26 cellular contexts compared by ENCODE assay signal in genomic region chr14:37429618-37430017, GRCh38.
"Had no signal": no experiment of that assay in that cellular context is flagged by ENCODE, and none has a peak within 500 bp of the region (broad histone marks: within the 10 kb centered on the region; RNA-seq: fewer than 3 reads in every experiment).

No MANE protein-coding gene starts in this region.

- DNase-seq: dermis blood vessel endothelial cell; heart left ventricle; kidney; left lung; mesenchymal stem cell; natural killer cell; occipital lobe; ovary; posterior cingulate gyrus; psoas muscle; right cardiac atrium; spleen; stimulated activated CD4-positive, alpha-beta T cell treated with anti-CD3 and anti-CD28 coated beads, Interleukin-4, amount 100 ng/mL, for 4 hours; stimulated activated naive CD8-positive, alpha-beta T cell treated with anti-CD3 and anti-CD28 coated beads, Interleukin-15, Interleukin-2, amounts not matched to agents 100 U/mL and 50 U/mL, for 24 hours; substantia nigra; testis; upper lobe of left lung had no signal

- H3K79me2 ChIP-seq: hepatocyte had no signal

- H3K4me3 ChIP-seq: coronary artery, esophagus muscularis mucosa, gastroesophageal sphincter, heart left ventricle, hepatocyte, left lung, ovary, psoas muscle, skin epidermis, spleen, testis, tibial nerve, upper lobe of left lung had no signal

- H3K27me3 ChIP-seq: esophagus muscularis mucosa, foreskin keratinocyte, gastroesophageal sphincter, heart left ventricle, hepatocyte, left lung, ovary, spleen, testis, tibial nerve, upper lobe of left lung had no signal

- H3K9me3 ChIP-seq: esophagus muscularis mucosa, gastroesophageal sphincter, heart left ventricle, ovary, psoas muscle, testis, tibial nerve, upper lobe of left lung had no signal

- H3K27me3 Mint-ChIP-seq: stimulated activated memory B cell treated with anti-CD40 and anti-IgM and Interleukin-4, amounts not matched to agents 10 μg/mL and 1 μg/mL and 100 μg/mL, for 72 hours had no signal

- H3K4me2 ChIP-seq: hepatocyte had no signal

- H3K27ac ChIP-seq: coronary artery, esophagus muscularis mucosa, foreskin keratinocyte, gastroesophageal sphincter, heart left ventricle, hepatocyte, left lung, ovary, psoas muscle, skin epidermis, spleen, testis, tibial nerve, upper lobe of left lung had no signal

- H3K27ac Mint-ChIP-seq: natural killer cell; stimulated activated memory B cell treated with anti-CD40 and anti-IgM and Interleukin-4, amounts not matched to agents 10 μg/mL and 1 μg/mL and 100 μg/mL, for 72 hours had no signal

- H3K4me3 Mint-ChIP-seq: natural killer cell; stimulated activated memory B cell treated with anti-CD40 and anti-IgM and Interleukin-4, amounts not matched to agents 10 μg/mL and 1 μg/mL and 100 μg/mL, for 72 hours had no signal

- ATAC-seq: foreskin keratinocyte; gastroesophageal sphincter; heart left ventricle; left lung; natural killer cell; psoas muscle; right cardiac atrium; stimulated activated memory B cell treated with anti-CD40 and anti-IgM and Interleukin-4, amounts not matched to agents 10 μg/mL and 1 μg/mL and 100 μg/mL, for 72 hours; stimulated activated naive CD8-positive, alpha-beta T cell treated with anti-CD3 and anti-CD28 coated beads, Interleukin-15, Interleukin-2, amounts not matched to agents 100 U/mL and 50 U/mL, for 24 hours had no signal

- H3K4me1 Mint-ChIP-seq: natural killer cell; stimulated activated memory B cell treated with anti-CD40 and anti-IgM and Interleukin-4, amounts not matched to agents 10 μg/mL and 1 μg/mL and 100 μg/mL, for 72 hours had no signal

- H3K4me1 ChIP-seq: esophagus muscularis mucosa, gastroesophageal sphincter, heart left ventricle, left lung, psoas muscle, spleen, testis, tibial nerve, upper lobe of left lung had no signal

- H3K36me3 ChIP-seq: heart left ventricle, left lung, ovary, spleen, upper lobe of left lung had no signal

- FAIRE-seq: urothelium cell line had no signal

- H2AFZ ChIP-seq: hepatocyte had no signal

- H3K36me3 Mint-ChIP-seq: stimulated activated memory B cell treated with anti-CD40 and anti-IgM and Interleukin-4, amounts not matched to agents 10 μg/mL and 1 μg/mL and 100 μg/mL, for 72 hours had no signal
